8 cellular contexts compared by ENCODE assay signal in the genomic region with DNA sequence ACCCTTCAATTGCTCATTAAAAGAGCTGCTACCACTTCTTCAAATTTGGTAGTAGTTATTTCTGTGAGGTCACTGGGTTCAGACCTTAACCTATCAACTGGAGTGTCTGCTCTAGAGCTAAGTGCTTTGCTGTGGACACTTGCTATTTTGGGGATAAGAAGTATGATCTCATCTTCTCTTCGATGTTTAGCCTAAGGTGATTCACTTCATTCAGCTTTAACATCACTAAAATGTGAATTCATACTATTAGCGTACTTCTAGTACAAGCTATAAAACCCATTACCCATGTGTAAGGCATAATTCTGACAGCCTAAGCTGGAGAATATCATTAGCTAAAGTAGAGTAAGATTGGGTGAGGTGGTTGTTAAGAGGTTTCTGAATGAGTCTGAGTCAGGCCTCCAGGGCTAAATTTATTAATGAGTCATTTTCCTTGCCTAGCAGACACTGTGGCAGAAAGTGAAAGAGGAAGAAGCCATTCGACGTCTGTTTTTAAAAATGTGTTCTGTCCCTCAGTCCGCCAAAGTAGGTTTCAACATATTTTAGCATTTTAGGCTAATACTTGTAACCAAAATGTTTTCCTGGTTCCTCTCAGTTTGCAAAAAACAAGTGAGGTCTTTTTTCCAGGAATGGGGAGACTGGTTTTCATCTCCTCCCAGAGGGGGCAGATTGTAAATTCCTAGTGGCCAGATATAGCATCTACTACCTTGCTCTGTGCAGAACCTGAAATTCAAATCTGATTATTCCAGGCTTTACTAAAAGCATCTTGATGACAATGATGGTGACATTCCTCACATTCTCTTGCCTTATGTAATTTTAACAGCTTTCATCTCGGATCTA.
DNase-seq lines count a peak whose midpoint lies in the region; ATAC-seq and TF ChIP-seq lines count a peak whose summit lies in the region.

No MANE protein-coding gene starts in this region.

- H3K36me3 Mint-ChIP-seq in endodermal cell (ENCODE audit: low read depth), result no peaks in the 10 kb centered on the region

- no peak overlapping the region for H3K27ac Mint-ChIP-seq in endodermal cell

- TF ChIP-seq CTCF in RWPE2 (IDR thresholded peaks at IDR 0.05; ENCODE audit: poor library complexity, severe bottlenecking) (no peak), endodermal cell (conservative IDR thresholded peaks at IDR 0.05) (peak; percentile 53)

- peak; percentile 98 for ATAC-seq in GM19328 (IDR thresholded peaks at IDR 0.05; ENCODE audit: unreplicated experiment)
- peak; percentile 95 for ATAC-seq in HG03139 (IDR thresholded peaks at IDR 0.05; ENCODE audit: unreplicated experiment)
- peak; percentile 100 for ATAC-seq in RWPE2 (ENCODE audit: low read depth)

- no peak overlapping the region for H3K4me3 ChIP-seq in RWPE2 (ENCODE audit: severe bottlenecking)
- H3K4me3 ChIP-seq in endodermal cell (ENCODE audit: low read length), result no peak overlapping the region

- no peak overlapping the region for H3K9ac ChIP-seq in endodermal cell (ENCODE audit: extremely low read depth, low read length, poor library complexity, severe bottlenecking)

- H3K9me3 Mint-ChIP-seq in endodermal cell, result no peaks in the 10 kb centered on the region

- 89 to 94% methylated on average over 4 to 6 of the region's 6 CpGs for WGBS in endodermal cell (ENCODE audit: insufficient coverage in 1 of 2, insufficient read length in 1 of 2), 2 experiments

- H3K4me3 Mint-ChIP-seq in endodermal cell, result no peak overlapping the region

- no peaks in the 10 kb centered on the region for H3K27me3 Mint-ChIP-seq in endodermal cell (ENCODE audit: insufficient read depth)

- DNase-seq in CD1c-positive myeloid dendritic cell (ENCODE audit: extremely low spot score), result peak; percentile 92
- no peak for DNase-seq in RWPE2 (ENCODE audit: low spot score)
- no peak for DNase-seq in endodermal cell
- peak; percentile 88 for DNase-seq in myocyte (ENCODE audit: low read depth)
- DNase-seq in NCI-H2227 treated with DMSO at 0.1 percent for 48 hours (lab: John Stamatoyannopoulos, UW), result no peak
- DNase-seq in NCI-H526 treated with DMSO at 0.1 percent for 48 hours (lab: John Stamatoyannopoulos, UW), result no peak

- no peaks in the 10 kb centered on the region for H3K36me3 ChIP-seq in RWPE2 (ENCODE audit: low read depth)
- no peaks in the 10 kb centered on the region for H3K36me3 ChIP-seq in endodermal cell (ENCODE audit: control insufficient read depth, insufficient read depth, low read length)

- H3K9me3 ChIP-seq in RWPE2 (ENCODE audit: severe bottlenecking) (no peaks in the 10 kb centered on the region), endodermal cell (ENCODE audit: control insufficient read depth, low read length) (no peaks in the 10 kb centered on the region)

- peaks cover 10% of the 10 kb centered on the region for H3K4me1 Mint-ChIP-seq in endodermal cell

- H3K4me1 ChIP-seq in RWPE2 (ENCODE audit: insufficient read depth, poor library complexity, severe bottlenecking) (peaks cover 10% of the 10 kb centered on the region), endodermal cell (ENCODE audit: control insufficient read depth, insufficient read depth, low read length) (no peaks in the 10 kb centered on the region)

- H3K27me3 ChIP-seq in RWPE2 (ENCODE audit: insufficient read depth, poor library complexity, severe bottlenecking) (no peaks in the 10 kb centered on the region), endodermal cell (ENCODE audit: control insufficient read depth, insufficient read depth, low read length, poor library complexity, severe bottlenecking) (no peaks in the 10 kb centered on the region)

- peak overlapping the region; percentile 49 for H3K27ac ChIP-seq in RWPE2 (ENCODE audit: poor library complexity, severe bottlenecking)
- no peak overlapping the region for H3K27ac ChIP-seq in endodermal cell (ENCODE audit: low read depth, low read length)

Comparison
In these comparisons a context has a peak if more than half of its experiments do, and no peak if none do; other contexts are left out.
1. DNase-seq: peak in CD1c-positive myeloid dendritic cell (single experiment) and myocyte (single experiment); none in RWPE2 (single experiment), endodermal cell (single experiment), NCI-H2227 treated with DMSO at 0.1 percent for 48 hours (single experiment) and NCI-H526 treated with DMSO at 0.1 percent for 48 hours (single experiment).
2. Peak in every context shown above with its lines, with median percentiles within 50 percentile points of each other: ATAC-seq.